In genomic region chr1:161061419-161061818, GRCh38 we compare ENCODE assay signal across 21 cellular contexts. TPM values are rescaled to one million over a fixed set of nuclear protein-coding genes. Genes with fewer than 3 reads are reported as not detected.
A peak's percentile ranks its signal among the peaks of the same experiment; 100 is the strongest.
DNase-seq lines count a peak whose midpoint lies in the region; ATAC-seq, FAIRE-seq and TF ChIP-seq lines count a peak whose summit lies in the region.
"Had no signal": no experiment of that assay in that cellular context is flagged by ENCODE, and none has a peak within 500 bp of the region (broad histone marks: within the 10 kb centered on the region; RNA-seq: fewer than 3 reads in every experiment).

No MANE protein-coding gene starts in this region.

- H3K4me2 ChIP-seq in K562 (ENCODE audit: insufficient read depth, low read length) (no peak overlapping the region), neural progenitor cell (no peak overlapping the region)
- H3K4me2 ChIP-seq: BLaER1 had no signal

- BruUV-seq in K562 (replicated peaks; lab: Mats Ljungman, UMichigan), result no TSS peak

- POLR2A ChIA-PET in CD4-positive, alpha-beta memory T cell (lab: Charles Lee; ENCODE audit: partially characterized antibody), result interaction anchor here (0.9 to 7.8 kb wide), 4 partner anchors 8 to 41 kb away, joined by 3 to 66 read pairs (median 18); partner anchors contain the start of genes ARHGAP30, F11R and USF1
- POLR2A ChIA-PET in K562 (lab: Yijun Ruan, JAX), result interaction anchor here (0.6 to 0.9 kb wide), 3 partner anchors 10 to 69 kb away, joined by 3 to 4 read pairs (median 3); no protein-coding TSS in a partner anchor
- POLR2A ChIA-PET in activated CD4-positive, alpha-beta memory T cell treated with anti-CD3 and anti-CD28 coated beads, Interleukin-2, amount 10 ng/mL, durations not matched to agents 7 days and 5 days (lab: Charles Lee), result no interaction called here

- peaks cover 89% of the 10 kb centered on the region for H3K4me1 ChIP-seq in CD4-positive, alpha-beta memory T cell (ENCODE audit: insufficient read depth, low read length)
- H3K4me1 ChIP-seq in K562 (replicated peaks in 1 of 2; ENCODE audit: control insufficient read depth in 2 of 2, insufficient read depth in 2 of 2, low read length in 2 of 2) (peaks cover 0 to 3% of the 10 kb centered on the region in 2 experiments; a peak in 2 of 5 replicates), neural progenitor cell (no peaks in the 10 kb centered on the region)
- H3K4me1 ChIP-seq: Caco-2, SJCRH30 had no signal

- no peak overlapping the region for H3K27ac ChIP-seq in CD4-positive, alpha-beta memory T cell (ENCODE audit: low read depth, low read length)
- H3K27ac ChIP-seq in K562 (ENCODE audit: extremely low read depth, low read depth, low read length) (no peak overlapping the region), neural progenitor cell (no peak overlapping the region)
- H3K27ac ChIP-seq: BLaER1, SJCRH30 had no signal

- in situ Hi-C loops in K562 (cut with MboI), result no loop called here

- TF ChIP-seq RAD21 in K562 (CRISPR knock-in tag; conservative IDR thresholded peaks at IDR 0.05 in 1 of 2, IDR thresholded peaks at IDR 0.05 in 1 of 2), result no peak

- H3F3A ChIP-seq in neural progenitor cell (ENCODE audit: low read depth), result no peaks in the 10 kb centered on the region

- H4K20me1 ChIP-seq in K562 (replicated peaks; ENCODE audit: control insufficient read depth, insufficient read depth, low read length) (no peaks in the 10 kb centered on the region), neural progenitor cell (ENCODE audit: low read depth) (no peaks in the 10 kb centered on the region)

- TF ChIP-seq POLR2A in K562 (conservative IDR thresholded peaks at IDR 0.05), result no peak

- H3K9me3 Mint-ChIP-seq in activated CD8-positive, alpha-beta memory T cell treated with anti-CD3 and anti-CD28 coated beads, Interleukin-2, amount 10 ng/mL, durations not matched to agents 7 days and 5 days (ENCODE audit: low read depth), result no peaks in the 10 kb centered on the region
- no peaks in the 10 kb centered on the region for H3K9me3 Mint-ChIP-seq in CD4-positive, alpha-beta memory T cell
- no peaks in the 10 kb centered on the region for H3K9me3 Mint-ChIP-seq in neural progenitor cell
- no peaks in the 10 kb centered on the region for H3K9me3 Mint-ChIP-seq in activated CD4-positive, alpha-beta memory T cell treated with anti-CD3 and anti-CD28 coated beads, Interleukin-2, amount 10 ng/mL, durations not matched to agents 7 days and 5 days

- H2AFZ ChIP-seq in K562 (ENCODE audit: low read depth, low read length) (no peak overlapping the region), neural progenitor cell (replicated peaks) (no peak overlapping the region)

- H3K36me3 Mint-ChIP-seq in activated CD8-positive, alpha-beta memory T cell treated with anti-CD3 and anti-CD28 coated beads, Interleukin-2, amount 10 ng/mL, durations not matched to agents 7 days and 5 days, result peaks cover 53% of the 10 kb centered on the region
- H3K36me3 Mint-ChIP-seq in CD4-positive, alpha-beta memory T cell, result peaks cover 34 to 69% of the 10 kb centered on the region in 2 donors
- H3K36me3 Mint-ChIP-seq in neural progenitor cell, result no peaks in the 10 kb centered on the region
- H3K36me3 Mint-ChIP-seq in activated CD4-positive, alpha-beta memory T cell treated with anti-CD3 and anti-CD28 coated beads, Interleukin-2, amount 10 ng/mL, durations not matched to agents 7 days and 5 days (ENCODE audit: low read depth), result peaks cover 63% of the 10 kb centered on the region

- H3K79me2 ChIP-seq in K562 (ENCODE audit: control insufficient read depth, insufficient read depth, low read length) (no peaks in the 10 kb centered on the region), neural progenitor cell (ENCODE audit: low read depth) (no peaks in the 10 kb centered on the region)

- no peak overlapping the region for H3K4me3 Mint-ChIP-seq in activated CD8-positive, alpha-beta memory T cell treated with anti-CD3 and anti-CD28 coated beads, Interleukin-2, amount 10 ng/mL, durations not matched to agents 7 days and 5 days
- peak overlapping the region in 2 of 8 donors; percentile 34 to 61 for H3K4me3 Mint-ChIP-seq in CD4-positive, alpha-beta memory T cell
- peak overlapping the region; percentile 53 for H3K4me3 Mint-ChIP-seq in neural progenitor cell
- H3K4me3 Mint-ChIP-seq in activated CD4-positive, alpha-beta memory T cell treated with anti-CD3 and anti-CD28 coated beads, Interleukin-2, amount 10 ng/mL, durations not matched to agents 7 days and 5 days, result no peak overlapping the region

- WGBS in K562 (ENCODE audit: insufficient coverage, low coverage, missing lambda C conversion rate), result 62% methylated on average over 4 of the region's 4 CpGs

- no peaks in the 10 kb centered on the region for H3K9me1 ChIP-seq in K562 (ENCODE audit: control insufficient read depth, insufficient read depth, low read length)

- no peaks in the 10 kb centered on the region for H3K9me3 ChIP-seq in CD4-positive, alpha-beta memory T cell (ENCODE audit: control insufficient read depth in 1 of 2, low read length in 2 of 2)
- no peaks in the 10 kb centered on the region for H3K9me3 ChIP-seq in K562 (replicated peaks; ENCODE audit: control insufficient read depth, insufficient read depth, low read depth, low read length)
- no peaks in the 10 kb centered on the region for H3K9me3 ChIP-seq in neural progenitor cell (ENCODE audit: low read depth)
- H3K9me3 ChIP-seq: BLaER1, Caco-2, SJCRH30 had no signal

- peak overlapping the region; percentile 36 for H3K27ac Mint-ChIP-seq in activated CD8-positive, alpha-beta memory T cell treated with anti-CD3 and anti-CD28 coated beads, Interleukin-2, amount 10 ng/mL, durations not matched to agents 7 days and 5 days
- H3K27ac Mint-ChIP-seq in CD4-positive, alpha-beta memory T cell, result peak overlapping the region in 6 of 7 donors; percentile 22 to 92 (median 46)
- no peak overlapping the region for H3K27ac Mint-ChIP-seq in neural progenitor cell
- no peak overlapping the region for H3K27ac Mint-ChIP-seq in activated CD4-positive, alpha-beta memory T cell treated with anti-CD3 and anti-CD28 coated beads, Interleukin-2, amount 10 ng/mL, durations not matched to agents 7 days and 5 days

- no peaks in the 10 kb centered on the region for H3K27me3 Mint-ChIP-seq in activated CD8-positive, alpha-beta memory T cell treated with anti-CD3 and anti-CD28 coated beads, Interleukin-2, amount 10 ng/mL, durations not matched to agents 7 days and 5 days
- no peaks in the 10 kb centered on the region for H3K27me3 Mint-ChIP-seq in CD4-positive, alpha-beta memory T cell
- peaks cover 6% of the 10 kb centered on the region for H3K27me3 Mint-ChIP-seq in neural progenitor cell (ENCODE audit: insufficient read depth, low read depth)
- H3K27me3 Mint-ChIP-seq in activated CD4-positive, alpha-beta memory T cell treated with anti-CD3 and anti-CD28 coated beads, Interleukin-2, amount 10 ng/mL, durations not matched to agents 7 days and 5 days, result no peaks in the 10 kb centered on the region

- no peak for FAIRE-seq in K562 (lab: Jason Lieb, UNC)
- FAIRE-seq: GM12892, HTR-8/SVneo had no signal

- H3K4me3 ChIP-seq in CD4-positive, alpha-beta memory T cell (ENCODE audit: low read length in 2 of 2), result no peak overlapping the region
- H3K4me3 ChIP-seq in K562 (no peak overlapping the region), neural progenitor cell (no peak overlapping the region)
- H3K4me3 ChIP-seq: BLaER1, SJCRH30 had no signal

- H3K36me3 ChIP-seq in CD4-positive, alpha-beta memory T cell (ENCODE audit: insufficient read depth, low read length), result peaks cover 33% of the 10 kb centered on the region
- H3K36me3 ChIP-seq in K562 (ENCODE audit: control insufficient read depth, insufficient read depth, low read length), result no peaks in the 10 kb centered on the region
- H3K36me3 ChIP-seq in neural progenitor cell, result no peaks in the 10 kb centered on the region
- H3K36me3 ChIP-seq: SJCRH30 had no signal

- no peak for ATAC-seq in activated CD8-positive, alpha-beta memory T cell treated with anti-CD3 and anti-CD28 coated beads, Interleukin-2, amount 10 ng/mL, durations not matched to agents 7 days and 5 days
- ATAC-seq in K562, result no peak

- CTCF ChIA-PET in activated CD8-positive, alpha-beta memory T cell treated with anti-CD3 and anti-CD28 coated beads, Interleukin-2, amount 10 ng/mL, durations not matched to agents 7 days and 5 days (lab: Charles Lee), result interaction anchor here (0.9 to 2.0 kb wide), 4 partner anchors 15 to 40 kb away, joined by 3 to 8 read pairs (median 3); partner anchors contain the start of genes F11R and USF1
- CTCF ChIA-PET in CD4-positive, alpha-beta memory T cell (lab: Charles Lee; ENCODE audit: partially characterized antibody), result interaction anchor here (1.1 to 2.3 kb wide), 5 partner anchors 15 to 78 kb away, joined by 3 to 10 read pairs (median 7); partner anchors contain the start of genes TSTD1 and USF1
- CTCF ChIA-PET in K562 (lab: Yijun Ruan, JAX; ENCODE audit: low intra/inter-chr PET ratio), result no interaction called here
- CTCF ChIA-PET in activated CD4-positive, alpha-beta memory T cell treated with anti-CD3 and anti-CD28 coated beads, Interleukin-2, amount 10 ng/mL, durations not matched to agents 7 days and 5 days (lab: Charles Lee), result interaction anchor here (1.3 kb wide), 1 partner anchor 36 kb away, joined by 7 read pairs; no protein-coding TSS in a partner anchor

- no peak for DNase-seq in activated CD8-positive, alpha-beta memory T cell treated with anti-CD3 and anti-CD28 coated beads, Interleukin-2, amount 10 ng/mL, durations not matched to agents 7 days and 5 days
- no peak for DNase-seq in activated CD8-positive, alpha-beta memory T cell treated with anti-CD3 and anti-CD28 coated beads, Interleukin-2, amount 50 U/mL, for 4 hours
- DNase-seq in CD4-positive, alpha-beta memory T cell, result no peak
- DNase-seq in K562 (ENCODE audit: extremely low read depth in 1 of 4, low spot score in 3 of 4) (no peak), neural progenitor cell (ENCODE audit: low spot score) (no peak), NK-92 (lab: John Stamatoyannopoulos, UW; ENCODE audit: unreplicated experiment) (no peak), NAMALWA (ENCODE audit: low spot score) (no peak)
- DNase-seq in activated CD4-positive, alpha-beta memory T cell treated with anti-CD3 and anti-CD28 coated beads, Interleukin-2, amount 10 ng/mL, durations not matched to agents 7 days and 5 days, result no peak
- DNase-seq: 8988T, Caco-2, DMS153, GOT3, NCI-H1436, NCI-H2029, NCI-H2171 treated with DMSO at 0.1 percent for 48 hours, NCI-H446 treated with DMSO at 0.1 percent for 48 hours, RPMI8226, SJCRH30 had no signal

- H3K9ac ChIP-seq in K562 (ENCODE audit: insufficient read depth in 1 of 2, low read depth in 2 of 2, low read length in 2 of 2) (no peak overlapping the region), neural progenitor cell (no peak overlapping the region)
- H3K9ac ChIP-seq: BLaER1 had no signal

- no peak for TF ChIP-seq EP300 in K562 (IDR thresholded peaks at IDR 0.05; ENCODE audit: low read length)

- no peak for TF ChIP-seq CTCF in K562 (IDR thresholded peaks at IDR 0.05 in 2 of 3, conservative IDR thresholded peaks at IDR 0.05 in 1 of 3; ENCODE audit: insufficient read depth in 2 of 3, low read depth in 1 of 3, low read length in 3 of 3)
- no peak for TF ChIP-seq CTCF in neural progenitor cell (IDR thresholded peaks at IDR 0.05)

- H3K4me1 Mint-ChIP-seq in activated CD8-positive, alpha-beta memory T cell treated with anti-CD3 and anti-CD28 coated beads, Interleukin-2, amount 10 ng/mL, durations not matched to agents 7 days and 5 days, result peaks cover 53% of the 10 kb centered on the region
- H3K4me1 Mint-ChIP-seq in CD4-positive, alpha-beta memory T cell, result peaks cover 40 to 77% (median 56%) of the 10 kb centered on the region in 4 donors
- H3K4me1 Mint-ChIP-seq in neural progenitor cell, result no peaks in the 10 kb centered on the region
- peaks cover 65% of the 10 kb centered on the region for H3K4me1 Mint-ChIP-seq in activated CD4-positive, alpha-beta memory T cell treated with anti-CD3 and anti-CD28 coated beads, Interleukin-2, amount 10 ng/mL, durations not matched to agents 7 days and 5 days

- intact Hi-C loops in CD4-positive, alpha-beta memory T cell (cut with micrococcal nuclease), result no loop called here
- intact Hi-C loops in K562 (cut with micrococcal nuclease), result no loop called here

- no peaks in the 10 kb centered on the region for H3K27me3 ChIP-seq in CD4-positive, alpha-beta memory T cell (ENCODE audit: insufficient read depth, low read length)
- H3K27me3 ChIP-seq in K562 (ENCODE audit: control insufficient read depth in 2 of 2, insufficient read depth in 2 of 2, low read length in 2 of 2) (no peaks in the 10 kb centered on the region; a peak in 1 of 5 replicates), neural progenitor cell (peaks cover 10% of the 10 kb centered on the region)
- H3K27me3 ChIP-seq: BLaER1, SJCRH30 had no signal

RNA-seq across cellular contexts. Expression of gene ARHGAP30, which starts 8.3 kb away (rescaled TPM):
- 100 to 1,000 TPM; 260 to 273 TPM for total RNA-seq in activated CD8-positive, alpha-beta memory T cell treated with anti-CD3 and anti-CD28 coated beads, Interleukin-2, amount 10 ng/mL, durations not matched to agents 7 days and 5 days
- 100 to 1,000 TPM; 222 to 226 TPM for total RNA-seq in CD4-positive, alpha-beta memory T cell
- 100 to 1,000 TPM in 1 of 2 donors, 10 to 100 TPM in 1; 63.4 to 213 TPM for polyA plus RNA-seq in CD4-positive, alpha-beta memory T cell
- 0.12 and 0.28 TPM in 2 replicates for total RNA-seq in K562 (2011; cell fraction: chromatin; rRNA removed; ENCODE audit: low replicate concordance)
- 0.13 and 0.17 TPM in 2 replicates for total RNA-seq in K562 (2011; cell fraction: nucleolus; rRNA removed)
- 0.15 TPM in 1 of 2 replicates, not detected in the other for total RNA-seq in K562 (2011; cell fraction: nucleoplasm; rRNA removed)
- total RNA-seq in K562 (2014; rRNA removed) (0.04 and 0.73 TPM in 2 replicates), K562 (2014; rRNA removed; fragmentation: Illumina TruSeq; extraction: Trizol) (0.06 and 0.07 TPM in 2 replicates), K562 (2015; rRNA removed; fragmentation: Illumina TruSeq; extraction: Trizol) (0.04 and 0.07 TPM in 2 replicates), K562 (2021) (0.35 and 0.42 TPM in 2 replicates), neural progenitor cell (ENCODE audit: low replicate concordance) (0.06 TPM in 1 of 2 replicates, not detected in the other)
- polyA plus RNA-seq in K562 (2011; rRNA removed) (0.12 and 0.20 TPM in 2 replicates), K562 (2014; fragmentation: Illumina TruSeq; extraction: Trizol) (0.11 and 0.12 TPM in 2 replicates), K562 (2014; fragmentation: Nextera tagmentation; extraction: Ambion mirVana) (under 1 TPM; 0.01 to 0.03 TPM), K562 (2014; rRNA removed) (0.17 and 0.18 TPM in 2 replicates)
- polyA plus RNA-seq in K562 (2011; cell fraction: cytosol; rRNA removed), result 0.15 and 0.58 TPM in 2 replicates
- polyA plus RNA-seq in K562 (2011; cell fraction: nucleus; rRNA removed), result 0.10 and 0.28 TPM in 2 replicates
- polyA plus RNA-seq in K562 (2012), result 0.21 and 0.39 TPM in 2 replicates
- polyA minus RNA-seq in K562 (2011; rRNA and poly(A)+ RNA removed), result 0.09 and 0.14 TPM in 2 replicates
- polyA minus RNA-seq in K562 (2011; cell fraction: cytosol; rRNA and poly(A)+ RNA removed), result 0.19 TPM in 1 of 2 replicates, not detected in the other
- not detected in 2 replicates for polyA minus RNA-seq in K562 (2011; cell fraction: nucleus; rRNA and poly(A)+ RNA removed)
- 100 to 1,000 TPM; 331 to 339 TPM for total RNA-seq in activated CD4-positive, alpha-beta memory T cell treated with anti-CD3 and anti-CD28 coated beads, Interleukin-2, amount 10 ng/mL, durations not matched to agents 7 days and 5 days
- total RNA-seq: Caco-2 had no signal

RNA-seq across cellular contexts. Expression of gene USF1, which starts 15.6 kb away (rescaled TPM):
- 10 to 100 TPM; 75.4 to 90.1 TPM for total RNA-seq in activated CD8-positive, alpha-beta memory T cell treated with anti-CD3 and anti-CD28 coated beads, Interleukin-2, amount 10 ng/mL, durations not matched to agents 7 days and 5 days
- 100 to 1,000 TPM; 101 to 102 TPM for total RNA-seq in CD4-positive, alpha-beta memory T cell
- polyA plus RNA-seq in CD4-positive, alpha-beta memory T cell, result 1 to 10 TPM; 1.4 to 5.9 TPM
- total RNA-seq in K562 (2011; cell fraction: chromatin; rRNA removed; ENCODE audit: low replicate concordance), result 56.3 and 125 TPM in 2 replicates
- total RNA-seq in K562 (2011; cell fraction: nucleolus; rRNA removed), result 93.4 and 97.7 TPM in 2 replicates
- total RNA-seq in K562 (2011; cell fraction: nucleoplasm; rRNA removed), result 70.5 and 77.6 TPM in 2 replicates
- total RNA-seq in K562 (2014; rRNA removed) (59.8 and 77.5 TPM in 2 replicates), K562 (2014; rRNA removed; fragmentation: Illumina TruSeq; extraction: Trizol) (43.1 and 52.9 TPM in 2 replicates), K562 (2015; rRNA removed; fragmentation: Illumina TruSeq; extraction: Trizol) (56.4 and 57.5 TPM in 2 replicates), K562 (2021) (50.6 and 51.1 TPM in 2 replicates), neural progenitor cell (ENCODE audit: low replicate concordance) (74.4 and 103 TPM in 2 replicates)
- polyA plus RNA-seq in K562 (2011; rRNA removed) (52.8 and 54.2 TPM in 2 replicates), K562 (2014; fragmentation: Illumina TruSeq; extraction: Trizol) (53.1 and 57.5 TPM in 2 replicates), K562 (2014; fragmentation: Nextera tagmentation; extraction: Ambion mirVana) (10 to 100 TPM in 1 of 2 experiments, 1 to 10 TPM in 1; 7.4 to 46.3 TPM), K562 (2014; rRNA removed) (50.9 and 60.2 TPM in 2 replicates)
- 52.1 and 58.4 TPM in 2 replicates for polyA plus RNA-seq in K562 (2011; cell fraction: cytosol; rRNA removed)
- polyA plus RNA-seq in K562 (2011; cell fraction: nucleus; rRNA removed), result 205 and 262 TPM in 2 replicates
- polyA plus RNA-seq in K562 (2012), result 44.8 and 45.4 TPM in 2 replicates
- polyA minus RNA-seq in K562 (2011; rRNA and poly(A)+ RNA removed), result 67.4 and 82.4 TPM in 2 replicates
- 31.4 and 33.5 TPM in 2 replicates for polyA minus RNA-seq in K562 (2011; cell fraction: cytosol; rRNA and poly(A)+ RNA removed)
- 33.8 and 36.8 TPM in 2 replicates for polyA minus RNA-seq in K562 (2011; cell fraction: nucleus; rRNA and poly(A)+ RNA removed)
- 10 to 100 TPM; 67.4 to 68.0 TPM for total RNA-seq in activated CD4-positive, alpha-beta memory T cell treated with anti-CD3 and anti-CD28 coated beads, Interleukin-2, amount 10 ng/mL, durations not matched to agents 7 days and 5 days

RNA-seq across cellular contexts. Expression of gene TSTD1, which starts 22.7 kb away (rescaled TPM):
- 10 to 100 TPM; 62.8 TPM for total RNA-seq in activated CD8-positive, alpha-beta memory T cell treated with anti-CD3 and anti-CD28 coated beads, Interleukin-2, amount 10 ng/mL, durations not matched to agents 7 days and 5 days
- total RNA-seq in CD4-positive, alpha-beta memory T cell, result 10 to 100 TPM; 92.0 to 93.1 TPM
- 100 to 1,000 TPM; 264 to 411 TPM for polyA plus RNA-seq in CD4-positive, alpha-beta memory T cell
- total RNA-seq in K562 (2011; cell fraction: chromatin; rRNA removed; ENCODE audit: low replicate concordance), result 1.5 and 4.4 TPM in 2 replicates
- total RNA-seq in K562 (2011; cell fraction: nucleolus; rRNA removed), result 2.0 and 3.0 TPM in 2 replicates
- total RNA-seq in K562 (2011; cell fraction: nucleoplasm; rRNA removed), result 2.4 and 4.0 TPM in 2 replicates
- total RNA-seq in K562 (2014; rRNA removed) (not detected in 2 replicates), K562 (2014; rRNA removed; fragmentation: Illumina TruSeq; extraction: Trizol) (not detected in 2 replicates), K562 (2015; rRNA removed; fragmentation: Illumina TruSeq; extraction: Trizol) (0.23 TPM in 1 of 2 replicates, not detected in the other), K562 (2021) (0.38 and 0.53 TPM in 2 replicates), neural progenitor cell (ENCODE audit: low replicate concordance) (29.9 and 59.9 TPM in 2 replicates)
- polyA plus RNA-seq in K562 (2011; rRNA removed) (0.23 TPM in 1 of 2 replicates, not detected in the other), K562 (2014; fragmentation: Illumina TruSeq; extraction: Trizol) (not detected in 2 replicates), K562 (2014; fragmentation: Nextera tagmentation; extraction: Ambion mirVana) (not detected), K562 (2014; rRNA removed) (0.23 and 0.27 TPM in 2 replicates)
- not detected in 2 replicates for polyA plus RNA-seq in K562 (2011; cell fraction: cytosol; rRNA removed)
- polyA plus RNA-seq in K562 (2011; cell fraction: nucleus; rRNA removed), result 1.3 and 3.0 TPM in 2 replicates
- polyA plus RNA-seq in K562 (2012), result 0.26 and 0.84 TPM in 2 replicates
- polyA minus RNA-seq in K562 (2011; rRNA and poly(A)+ RNA removed), result 0.53 TPM in 1 of 2 replicates, not detected in the other
- polyA minus RNA-seq in K562 (2011; cell fraction: cytosol; rRNA and poly(A)+ RNA removed), result not detected in 2 replicates
- 0.81 and 1.1 TPM in 2 replicates for polyA minus RNA-seq in K562 (2011; cell fraction: nucleus; rRNA and poly(A)+ RNA removed)
- 10 to 100 TPM; 56.1 to 63.8 TPM for total RNA-seq in activated CD4-positive, alpha-beta memory T cell treated with anti-CD3 and anti-CD28 coated beads, Interleukin-2, amount 10 ng/mL, durations not matched to agents 7 days and 5 days
- total RNA-seq: SJCRH30 had no signal

RNA-seq across cellular contexts. Expression of gene NECTIN4, which starts 27.9 kb away (rescaled TPM):
- under 1 TPM; 0.12 TPM for total RNA-seq in activated CD8-positive, alpha-beta memory T cell treated with anti-CD3 and anti-CD28 coated beads, Interleukin-2, amount 10 ng/mL, durations not matched to agents 7 days and 5 days
- total RNA-seq in CD4-positive, alpha-beta memory T cell, result not detected
- polyA plus RNA-seq in CD4-positive, alpha-beta memory T cell, result not detected
- 0.16 and 0.25 TPM in 2 replicates for total RNA-seq in K562 (2011; cell fraction: chromatin; rRNA removed; ENCODE audit: low replicate concordance)
- not detected in 2 replicates for total RNA-seq in K562 (2011; cell fraction: nucleolus; rRNA removed)
- not detected in 2 replicates for total RNA-seq in K562 (2011; cell fraction: nucleoplasm; rRNA removed)
- not detected in 2 replicates for total RNA-seq in K562 (2014; rRNA removed)
- not detected in 2 replicates for total RNA-seq in K562 (2014; rRNA removed; fragmentation: Illumina TruSeq; extraction: Trizol)
- total RNA-seq in K562 (2015; rRNA removed; fragmentation: Illumina TruSeq; extraction: Trizol), result not detected in 2 replicates
- total RNA-seq in K562 (2021), result 0.09 TPM in 1 of 2 replicates, not detected in the other
- polyA plus RNA-seq in K562 (2011; rRNA removed), result 0.01 TPM in 1 of 2 replicates, not detected in the other
- polyA plus RNA-seq in K562 (2011; cell fraction: cytosol; rRNA removed), result 0.01 and 0.13 TPM in 2 replicates
- 0.10 and 0.18 TPM in 2 replicates for polyA plus RNA-seq in K562 (2011; cell fraction: nucleus; rRNA removed)
- 0.07 and 0.12 TPM in 2 replicates for polyA plus RNA-seq in K562 (2012)
- polyA plus RNA-seq in K562 (2014; fragmentation: Illumina TruSeq; extraction: Trizol), result not detected in 2 replicates
- polyA plus RNA-seq in K562 (2014; fragmentation: Nextera tagmentation; extraction: Ambion mirVana), result not detected
- polyA plus RNA-seq in K562 (2014; rRNA removed), result 0.09 TPM in 1 of 2 replicates, not detected in the other
- not detected in 2 replicates for polyA minus RNA-seq in K562 (2011; rRNA and poly(A)+ RNA removed)
- not detected in 2 replicates for polyA minus RNA-seq in K562 (2011; cell fraction: cytosol; rRNA and poly(A)+ RNA removed)
- polyA minus RNA-seq in K562 (2011; cell fraction: nucleus; rRNA and poly(A)+ RNA removed), result 0.27 TPM in 1 of 2 replicates, not detected in the other
- total RNA-seq in neural progenitor cell (ENCODE audit: low replicate concordance), result 0.06 TPM in 1 of 2 replicates, not detected in the other
- not detected for total RNA-seq in activated CD4-positive, alpha-beta memory T cell treated with anti-CD3 and anti-CD28 coated beads, Interleukin-2, amount 10 ng/mL, durations not matched to agents 7 days and 5 days

RNA-seq across cellular contexts. Expression of gene KLHDC9, which starts 36.7 kb away (rescaled TPM):
- total RNA-seq in activated CD8-positive, alpha-beta memory T cell treated with anti-CD3 and anti-CD28 coated beads, Interleukin-2, amount 10 ng/mL, durations not matched to agents 7 days and 5 days, result under 1 TPM; 0.52 to 0.85 TPM
- under 1 TPM; 0.52 to 0.53 TPM for total RNA-seq in CD4-positive, alpha-beta memory T cell
- 1 to 10 TPM in 1 of 2 donors, under 1 TPM in 1; 0.68 to 2.4 TPM for polyA plus RNA-seq in CD4-positive, alpha-beta memory T cell
- not detected in 2 replicates for total RNA-seq in K562 (2011; cell fraction: chromatin; rRNA removed; ENCODE audit: low replicate concordance)
- not detected in 2 replicates for total RNA-seq in K562 (2011; cell fraction: nucleolus; rRNA removed)
- total RNA-seq in K562 (2011; cell fraction: nucleoplasm; rRNA removed), result not detected in 2 replicates
- not detected in 2 replicates for total RNA-seq in K562 (2014; rRNA removed)
- not detected in 2 replicates for total RNA-seq in K562 (2014; rRNA removed; fragmentation: Illumina TruSeq; extraction: Trizol)
- not detected in 2 replicates for total RNA-seq in K562 (2015; rRNA removed; fragmentation: Illumina TruSeq; extraction: Trizol)
- not detected in 2 replicates for total RNA-seq in K562 (2021)
- not detected in 2 replicates for polyA plus RNA-seq in K562 (2011; rRNA removed)
- not detected in 2 replicates for polyA plus RNA-seq in K562 (2011; cell fraction: cytosol; rRNA removed)
- not detected in 2 replicates for polyA plus RNA-seq in K562 (2011; cell fraction: nucleus; rRNA removed)
- polyA plus RNA-seq in K562 (2012), result not detected in 2 replicates
- polyA plus RNA-seq in K562 (2014; fragmentation: Illumina TruSeq; extraction: Trizol), result not detected in 2 replicates
- not detected for polyA plus RNA-seq in K562 (2014; fragmentation: Nextera tagmentation; extraction: Ambion mirVana)
- polyA plus RNA-seq in K562 (2014; rRNA removed), result not detected in 2 replicates
- polyA minus RNA-seq in K562 (2011; rRNA and poly(A)+ RNA removed), result not detected in 2 replicates
- not detected in 2 replicates for polyA minus RNA-seq in K562 (2011; cell fraction: cytosol; rRNA and poly(A)+ RNA removed)
- polyA minus RNA-seq in K562 (2011; cell fraction: nucleus; rRNA and poly(A)+ RNA removed), result not detected in 2 replicates
- 12.6 and 22.6 TPM in 2 replicates for total RNA-seq in neural progenitor cell (ENCODE audit: low replicate concordance)
- 1 to 10 TPM; 1.2 TPM for total RNA-seq in activated CD4-positive, alpha-beta memory T cell treated with anti-CD3 and anti-CD28 coated beads, Interleukin-2, amount 10 ng/mL, durations not matched to agents 7 days and 5 days
- total RNA-seq: SJCRH30 had no signal

Comparison
In these comparisons a context has a peak if more than half of its experiments do, and no peak if none do; other contexts are left out.
1. H3K27ac Mint-ChIP-seq: peak in activated CD8-positive, alpha-beta memory T cell treated with anti-CD3 and anti-CD28 coated beads, Interleukin-2, amount 10 ng/mL, durations not matched to agents 7 days and 5 days (single experiment) and CD4-positive, alpha-beta memory T cell (6 of 7); none in neural progenitor cell (single experiment) and activated CD4-positive, alpha-beta memory T cell treated with anti-CD3 and anti-CD28 coated beads, Interleukin-2, amount 10 ng/mL, durations not matched to agents 7 days and 5 days (single experiment).
2. RNA of gene ARHGAP30, which starts 8.3 kb away (total RNA-seq): 331 to 339 TPM in activated CD4-positive, alpha-beta memory T cell treated with anti-CD3 and anti-CD28 coated beads, Interleukin-2, amount 10 ng/mL, durations not matched to agents 7 days and 5 days, 260 to 273 TPM in activated CD8-positive, alpha-beta memory T cell treated with anti-CD3 and anti-CD28 coated beads, Interleukin-2, amount 10 ng/mL, durations not matched to agents 7 days and 5 days and 222 to 226 TPM in CD4-positive, alpha-beta memory T cell; 0.04 to 0.73 TPM in K562 and 0.06 TPM in neural progenitor cell; every median in the first group is over 100 times any median in the second.